Comparison of ENCODE assay signal across 9 cellular contexts in genomic region chr7:35971133-35971995, GRCh38.
A peak's percentile ranks its signal among the peaks of the same experiment; 100 is the strongest.
DNase-seq lines count a peak whose midpoint lies in the region; ATAC-seq, FAIRE-seq and TF ChIP-seq lines count a peak whose summit lies in the region.
"Had no signal": no experiment of that assay in that cellular context is flagged by ENCODE, and none has a peak within 500 bp of the region (broad histone marks: within the 10 kb centered on the region; RNA-seq: fewer than 3 reads in every experiment).

No MANE protein-coding gene starts in this region.

- TF ChIP-seq CTCF in bronchial epithelial cell (IDR thresholded peaks at IDR 0.05; ENCODE audit: insufficient read depth, low read length, severe bottlenecking): peak; percentile 17

- peaks cover 2% of the 10 kb centered on the region for H3K27me3 ChIP-seq in bronchial epithelial cell (ENCODE audit: control insufficient read depth, insufficient read depth, low read length)

- FAIRE-seq in bronchial epithelial cell (lab: Jason Lieb, UNC): no peak

- no peaks in the 10 kb centered on the region for H3K36me3 ChIP-seq in bronchial epithelial cell (ENCODE audit: control insufficient read depth, insufficient read depth, low read length)

- DNase-seq in AG20443 (ENCODE audit: low spot score): peak; percentile 71
- DNase-seq in bronchial epithelial cell (ENCODE audit: low read depth): no peak
- peak; percentile 22 to 27 for DNase-seq in lung microvascular endothelial cell (ENCODE audit: low read depth in 2 of 2)
- no peak for DNase-seq in NCI-H187 treated with DMSO at 0.1 percent for 48 hours (lab: John Stamatoyannopoulos, UW)
- no peak for DNase-seq in NCI-H1694 treated with DMSO at 0.1 percent for 48 hours (lab: John Stamatoyannopoulos, UW)
- DNase-seq in SHP77 (lab: John Stamatoyannopoulos, UW): no peak
- DNase-seq: CD4-positive, CD25-positive, alpha-beta regulatory T cell had no signal

- peak; percentile 61 for ATAC-seq in HG02759 (IDR thresholded peaks at IDR 0.05; ENCODE audit: unreplicated experiment)
- ATAC-seq in HG03565 (IDR thresholded peaks at IDR 0.05; ENCODE audit: unreplicated experiment): no peak

- H3K4me3 ChIP-seq in bronchial epithelial cell (ENCODE audit: low read depth, low read length): peak overlapping the region; percentile 15

Comparison
In these comparisons a context has a peak if more than half of its experiments do, and no peak if none do; other contexts are left out.
1. DNase-seq: peak in AG20443 (single experiment) and lung microvascular endothelial cell (2 of 2); none in bronchial epithelial cell (single experiment), NCI-H187 treated with DMSO at 0.1 percent for 48 hours (single experiment), NCI-H1694 treated with DMSO at 0.1 percent for 48 hours (single experiment) and SHP77 (0 of 2).